ENCODE assay signal across 10 cellular contexts in the genomic region with DNA sequence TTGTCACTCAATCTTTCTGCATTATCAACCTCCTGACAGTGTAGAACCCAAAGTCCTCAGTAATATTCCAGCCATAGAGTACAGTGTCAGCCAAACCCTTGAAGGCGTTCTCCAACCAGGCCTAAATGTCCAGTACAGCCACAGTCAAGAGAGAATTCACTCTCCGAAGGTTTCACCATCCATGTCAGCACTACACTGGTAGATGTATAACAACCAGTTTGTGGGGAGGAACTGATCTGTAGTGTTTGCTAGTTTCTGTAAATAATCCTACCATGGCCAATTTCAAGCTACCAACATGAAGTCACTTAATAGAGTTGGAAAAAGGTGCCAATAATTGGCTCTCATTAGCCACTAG. TPM values are rescaled to one million over a fixed set of nuclear protein-coding genes. Genes with fewer than 3 reads are reported as not detected.
DNase-seq lines count a peak whose midpoint lies in the region; ATAC-seq and TF ChIP-seq lines count a peak whose summit lies in the region.
"Had no signal": no experiment of that assay in that cellular context is flagged by ENCODE, and none has a peak within 500 bp of the region (broad histone marks: within the 10 kb centered on the region; RNA-seq: fewer than 3 reads in every experiment).

No MANE protein-coding gene starts in this region.

- H3K4me3 Mint-ChIP-seq in T-helper 17 cell = peak overlapping the region; percentile 92
- H3K4me3 Mint-ChIP-seq in stimulated activated memory B cell treated with anti-CD40 and anti-IgM and Interleukin-4, amounts not matched to agents 10 μg/mL and 1 μg/mL and 100 μg/mL, for 72 hours = peak overlapping the region; percentile 93

- ATAC-seq in T-helper 17 cell (no peak), HG02798 (IDR thresholded peaks at IDR 0.05; ENCODE audit: poor library complexity, unreplicated experiment) (no peak), HG02852 (IDR thresholded peaks at IDR 0.05; ENCODE audit: unreplicated experiment) (no peak)
- no peak for ATAC-seq in stimulated activated memory B cell treated with anti-CD40 and anti-IgM and Interleukin-4, amounts not matched to agents 10 μg/mL and 1 μg/mL and 100 μg/mL, for 72 hours

- H3K4me3 ChIP-seq in foreskin fibroblast (ENCODE audit: low read depth in 1 of 2, low read length in 2 of 2) = peak overlapping the region; percentile 72 to 76

- DNase-seq in NCI-H1105 treated with DMSO at 0.1 percent for 48 hours (lab: John Stamatoyannopoulos, UW) (peak; percentile 33), NCI-H1105 (lab: John Stamatoyannopoulos, UW) (no peak), T-helper 17 cell (no peak), foreskin fibroblast (no peak), CD1c-positive myeloid dendritic cell (ENCODE audit: extremely low spot score) (no peak)

- peak overlapping the region; percentile 97 for H3K27ac Mint-ChIP-seq in T-helper 17 cell
- H3K27ac Mint-ChIP-seq in stimulated activated memory B cell treated with anti-CD40 and anti-IgM and Interleukin-4, amounts not matched to agents 10 μg/mL and 1 μg/mL and 100 μg/mL, for 72 hours = peak overlapping the region; percentile 94

- TF ChIP-seq CTCF in foreskin fibroblast (IDR thresholded peaks at IDR 0.05; ENCODE audit: low read depth, low read length) = no peak

- peaks cover 7% of the 10 kb centered on the region for H3K36me3 Mint-ChIP-seq in T-helper 17 cell (ENCODE audit: low read depth)
- peaks cover 11% of the 10 kb centered on the region for H3K36me3 Mint-ChIP-seq in stimulated activated memory B cell treated with anti-CD40 and anti-IgM and Interleukin-4, amounts not matched to agents 10 μg/mL and 1 μg/mL and 100 μg/mL, for 72 hours

- H3K9me3 ChIP-seq in T-helper 17 cell (ENCODE audit: control insufficient read depth, low read length, poor library complexity, severe bottlenecking) = no peaks in the 10 kb centered on the region

- peaks cover 34% of the 10 kb centered on the region for H3K4me1 Mint-ChIP-seq in T-helper 17 cell
- peaks cover 38% of the 10 kb centered on the region for H3K4me1 Mint-ChIP-seq in stimulated activated memory B cell treated with anti-CD40 and anti-IgM and Interleukin-4, amounts not matched to agents 10 μg/mL and 1 μg/mL and 100 μg/mL, for 72 hours

- H3K27me3 Mint-ChIP-seq in T-helper 17 cell = no peaks in the 10 kb centered on the region
- no peaks in the 10 kb centered on the region for H3K27me3 Mint-ChIP-seq in stimulated activated memory B cell treated with anti-CD40 and anti-IgM and Interleukin-4, amounts not matched to agents 10 μg/mL and 1 μg/mL and 100 μg/mL, for 72 hours

- H3K9me3 Mint-ChIP-seq in stimulated activated memory B cell treated with anti-CD40 and anti-IgM and Interleukin-4, amounts not matched to agents 10 μg/mL and 1 μg/mL and 100 μg/mL, for 72 hours = no peaks in the 10 kb centered on the region

RNA-seq across cellular contexts. Expression of a gene that starts 0.5 kb away (rescaled TPM):
- total RNA-seq in T-helper 17 cell = 1 to 10 TPM; 4.0 to 5.9 TPM

RNA-seq across cellular contexts. Expression of a gene that starts 3.0 kb away (rescaled TPM):
- 10 to 100 TPM; 69.9 to 77.2 TPM for total RNA-seq in T-helper 17 cell

RNA-seq across cellular contexts. Expression of a gene that starts 10.8 kb away (rescaled TPM):
- total RNA-seq in T-helper 17 cell = under 1 TPM; 0.27 to 0.55 TPM
- total RNA-seq: A172, myocyte had no signal

RNA-seq across cellular contexts. Expression of a gene that starts 15.8 kb away (rescaled TPM):
- 10 to 100 TPM; 90.0 to 99.5 TPM for total RNA-seq in T-helper 17 cell

RNA-seq across cellular contexts. Expression of a gene that starts 16.4 kb away (rescaled TPM):
- 10 to 100 TPM; 37.0 to 44.0 TPM for total RNA-seq in T-helper 17 cell
